23 cellular contexts compared by ENCODE assay signal in the genomic region with DNA sequence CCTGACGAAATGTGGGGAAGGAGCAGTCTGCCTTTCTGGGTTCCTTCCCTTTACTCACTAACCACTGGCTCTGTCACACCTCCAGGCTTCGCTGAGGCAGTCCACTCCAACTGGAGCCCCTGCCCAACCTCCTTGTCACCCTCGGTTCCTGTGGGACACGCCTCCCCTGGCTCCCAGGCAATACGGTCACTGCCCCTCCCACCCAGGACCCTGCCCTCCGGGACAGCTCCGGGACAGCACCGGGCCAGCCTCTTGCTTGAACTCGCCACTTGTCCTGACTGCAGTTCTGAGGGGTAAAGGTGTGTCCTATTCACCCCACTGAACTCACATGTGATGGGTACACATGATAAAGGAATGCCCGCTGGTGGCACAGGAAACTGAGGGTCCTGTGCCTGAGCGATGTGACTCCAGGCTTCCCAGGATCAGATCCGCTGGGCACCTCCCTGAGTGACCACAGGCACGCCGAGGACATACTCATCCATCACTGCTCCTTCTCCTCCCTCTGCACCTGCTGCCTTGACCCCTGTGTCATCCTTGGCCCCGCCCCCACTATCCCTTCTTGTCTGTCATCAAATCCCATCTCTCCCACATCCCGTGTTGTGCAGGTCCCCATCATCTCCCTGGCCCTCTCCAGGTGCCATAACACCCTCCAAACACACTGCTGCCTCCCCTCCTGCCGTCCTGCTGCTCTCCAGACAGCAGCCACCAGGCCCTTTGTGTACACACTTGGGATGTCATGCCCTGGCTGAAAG. TPM values are rescaled to one million over a fixed set of nuclear protein-coding genes. Genes with fewer than 3 reads are reported as not detected.
DNase-seq lines count a peak whose midpoint lies in the region; ATAC-seq, FAIRE-seq and TF ChIP-seq lines count a peak whose summit lies in the region.
"Had no signal": no experiment of that assay in that cellular context is flagged by ENCODE, and none has a peak within 500 bp of the region (broad histone marks: within the 10 kb centered on the region; RNA-seq: fewer than 3 reads in every experiment).

No MANE protein-coding gene starts in this region.

- no peaks in the 10 kb centered on the region for H3K9me3 ChIP-seq in astrocyte (ENCODE audit: insufficient read depth, low read depth, low read length)
- H3K9me3 ChIP-seq in lower lobe of right lung = no peaks in the 10 kb centered on the region
- no peaks in the 10 kb centered on the region for H3K9me3 ChIP-seq in neural progenitor cell (ENCODE audit: low read depth)
- no peaks in the 10 kb centered on the region for H3K9me3 ChIP-seq in endodermal cell (ENCODE audit: control insufficient read depth, low read length)
- H3K9me3 ChIP-seq: tibial nerve had no signal

- FAIRE-seq in astrocyte (lab: Jason Lieb, UNC) = no peak
- FAIRE-seq: colon, small intestine had no signal

- H3K4me1 Mint-ChIP-seq in astrocyte (ENCODE audit: low read depth, unreplicated experiment) = peaks cover 2% of the 10 kb centered on the region
- H3K4me1 Mint-ChIP-seq in stimulated activated effector memory CD8-positive, alpha-beta T cell treated with anti-CD3 and anti-CD28 coated beads, Interleukin-12 subunit alpha, Interleukin-12 subunit beta, amount 100 ng/mL, for 72 hours = peaks cover 10% of the 10 kb centered on the region
- H3K4me1 Mint-ChIP-seq in neural progenitor cell = peaks cover 23% of the 10 kb centered on the region
- H3K4me1 Mint-ChIP-seq in endodermal cell = no peaks in the 10 kb centered on the region
- H3K4me1 Mint-ChIP-seq: brain had no signal

- intact Hi-C loops in lower lobe of right lung (cut with DNase I) = no loop called here

- H3K4me1 ChIP-seq in astrocyte (ENCODE audit: insufficient read depth, low read length) = peaks cover 34% of the 10 kb centered on the region
- H3K4me1 ChIP-seq in lower lobe of right lung = peaks cover 24% of the 10 kb centered on the region
- H3K4me1 ChIP-seq in neural progenitor cell = no peaks in the 10 kb centered on the region
- no peaks in the 10 kb centered on the region for H3K4me1 ChIP-seq in endodermal cell (ENCODE audit: control insufficient read depth, insufficient read depth, low read length)

- no peaks in the 10 kb centered on the region for H3F3A ChIP-seq in neural progenitor cell (ENCODE audit: low read depth)

- H3K4me3 ChIP-seq in astrocyte (ENCODE audit: insufficient read depth, low read depth, low read length) (no peak overlapping the region), lower lobe of right lung (no peak overlapping the region), neural progenitor cell (no peak overlapping the region), endodermal cell (ENCODE audit: low read length) (no peak overlapping the region)
- H3K4me3 ChIP-seq: tibial nerve had no signal

- H3K27me3 ChIP-seq in astrocyte (ENCODE audit: insufficient read depth, low read length) (no peaks in the 10 kb centered on the region), lower lobe of right lung (ENCODE audit: low read depth) (no peaks in the 10 kb centered on the region), neural progenitor cell (peaks cover 20% of the 10 kb centered on the region), endodermal cell (ENCODE audit: control insufficient read depth, insufficient read depth, low read length, poor library complexity, severe bottlenecking) (peaks cover 4% of the 10 kb centered on the region)
- H3K27me3 ChIP-seq: tibial nerve had no signal

- H2AFZ ChIP-seq in astrocyte (ENCODE audit: low read depth, low read length) (no peak overlapping the region), neural progenitor cell (replicated peaks) (no peak overlapping the region)

- H3K79me2 ChIP-seq in astrocyte (ENCODE audit: insufficient read depth, low read length) = peaks cover 9% of the 10 kb centered on the region
- peaks cover 9% of the 10 kb centered on the region for H3K79me2 ChIP-seq in neural progenitor cell (ENCODE audit: low read depth)

- H3K36me3 Mint-ChIP-seq in astrocyte (ENCODE audit: low read depth, unreplicated experiment) (no peaks in the 10 kb centered on the region), neural progenitor cell (no peaks in the 10 kb centered on the region), endodermal cell (ENCODE audit: low read depth) (no peaks in the 10 kb centered on the region)
- H3K36me3 Mint-ChIP-seq in stimulated activated effector memory CD8-positive, alpha-beta T cell treated with anti-CD3 and anti-CD28 coated beads, Interleukin-12 subunit alpha, Interleukin-12 subunit beta, amount 100 ng/mL, for 72 hours = peaks cover 5% of the 10 kb centered on the region
- H3K36me3 Mint-ChIP-seq: brain; natural killer cell treated with Interleukin-12 subunit alpha and Interleukin-12 subunit beta and Interleukin-15 and Interleukin-18, amount 100 ng/mL, for 72 hours had no signal

- H3K36me3 ChIP-seq in astrocyte (ENCODE audit: insufficient read depth, low read length) (no peaks in the 10 kb centered on the region), lower lobe of right lung (no peaks in the 10 kb centered on the region), neural progenitor cell (no peaks in the 10 kb centered on the region), endodermal cell (ENCODE audit: control insufficient read depth, insufficient read depth, low read length) (no peaks in the 10 kb centered on the region)
- H3K36me3 ChIP-seq: tibial nerve, WERI-Rb-1 had no signal

- H3K9ac ChIP-seq in astrocyte (ENCODE audit: low read length) (no peak overlapping the region), neural progenitor cell (no peak overlapping the region), endodermal cell (ENCODE audit: extremely low read depth, low read length, poor library complexity, severe bottlenecking) (no peak overlapping the region)

- no peak for ATAC-seq in lower lobe of right lung
- ATAC-seq in stimulated activated effector memory CD8-positive, alpha-beta T cell treated with anti-CD3 and anti-CD28 coated beads, Interleukin-12 subunit alpha, Interleukin-12 subunit beta, amount 100 ng/mL, for 72 hours = no peak
- ATAC-seq: natural killer cell treated with Interleukin-12 subunit alpha and Interleukin-12 subunit beta and Interleukin-15 and Interleukin-18, amount 100 ng/mL, for 72 hours had no signal

- DNase-seq in NCI-H146 (lab: John Stamatoyannopoulos, UW) (peak; percentile 13), NCI-H146 treated with DMSO at 0.1 percent for 48 hours (lab: John Stamatoyannopoulos, UW; ENCODE audit: unreplicated experiment) (no peak), astrocyte (ENCODE audit: low read depth) (no peak), lower lobe of right lung (no peak), neural progenitor cell (ENCODE audit: low spot score) (no peak), OCI-M1 (lab: John Stamatoyannopoulos, UW) (no peak), endodermal cell (no peak)
- no peak for DNase-seq in stimulated activated effector memory CD8-positive, alpha-beta T cell treated with anti-CD3 and anti-CD28 coated beads, Interleukin-12 subunit alpha, Interleukin-12 subunit beta, amount 100 ng/mL, for 72 hours (ENCODE audit: low spot score in 2 of 2)
- DNase-seq: activated CD8-positive, alpha-beta memory T cell treated with anti-CD3 and anti-CD28 coated beads, Interleukin-2, amount 50 U/mL, for 4 hours; AML-193; NCI-H1436 treated with DMSO at 0.1 percent for 48 hours; NCI-H2171; NCI-H524; small intestine; stimulated activated naive CD4-positive, alpha-beta T cell treated with Interleukin-2 at 50 U/mL for 16 hours; WERI-Rb-1 had no signal

- H3K4me3 Mint-ChIP-seq in astrocyte (ENCODE audit: unreplicated experiment) (peak overlapping the region; percentile 50), neural progenitor cell (no peak overlapping the region), endodermal cell (no peak overlapping the region)
- H3K4me3 Mint-ChIP-seq in stimulated activated effector memory CD8-positive, alpha-beta T cell treated with anti-CD3 and anti-CD28 coated beads, Interleukin-12 subunit alpha, Interleukin-12 subunit beta, amount 100 ng/mL, for 72 hours = no peak overlapping the region
- H3K4me3 Mint-ChIP-seq: natural killer cell treated with Interleukin-12 subunit alpha and Interleukin-12 subunit beta and Interleukin-15 and Interleukin-18, amount 100 ng/mL, for 72 hours; T-helper 2 cell treated with Interferon-gamma antibody and Interleukin-4, amounts not matched to agents 5 μg/mL and 100 μg/mL, for 36 hours had no signal

- H3K27ac Mint-ChIP-seq in astrocyte (ENCODE audit: unreplicated experiment) (no peak overlapping the region), neural progenitor cell (no peak overlapping the region), endodermal cell (no peak overlapping the region)
- peak overlapping the region; percentile 85 for H3K27ac Mint-ChIP-seq in stimulated activated effector memory CD8-positive, alpha-beta T cell treated with anti-CD3 and anti-CD28 coated beads, Interleukin-12 subunit alpha, Interleukin-12 subunit beta, amount 100 ng/mL, for 72 hours
- H3K27ac Mint-ChIP-seq: activated T-helper 2 cell treated with anti-CD3 and anti-CD28 coated beads, Interferon-gamma antibody, Interleukin-2, Interleukin-4, amounts not matched to agents 10 μg/mL and 5 μg/mL and 100 μg/mL, durations not matched to agents 14 hours and 24 hours and 36 hours; brain; T-helper 2 cell treated with Interferon-gamma antibody and Interleukin-4, amounts not matched to agents 5 μg/mL and 100 μg/mL, for 36 hours had no signal

- 83 to 86% methylated on average over 8 to 17 of the region's 17 CpGs for WGBS in endodermal cell (ENCODE audit: insufficient coverage in 1 of 2, insufficient read length in 1 of 2), 2 experiments

- TF ChIP-seq CTCF in astrocyte (IDR thresholded peaks at IDR 0.05; ENCODE audit: insufficient read depth, low read depth, low read length) (no peak), lower lobe of right lung (IDR thresholded peaks at IDR 0.05) (no peak), neural progenitor cell (IDR thresholded peaks at IDR 0.05) (no peak), endodermal cell (conservative IDR thresholded peaks at IDR 0.05) (no peak)

- H3K4me2 ChIP-seq in astrocyte (ENCODE audit: low read length) (no peak overlapping the region), neural progenitor cell (no peak overlapping the region)

- H3K27me3 Mint-ChIP-seq in astrocyte (ENCODE audit: low read depth, unreplicated experiment) (peaks cover 15% of the 10 kb centered on the region), neural progenitor cell (ENCODE audit: insufficient read depth, low read depth) (peaks cover 2% of the 10 kb centered on the region), endodermal cell (ENCODE audit: insufficient read depth) (peaks cover 19% of the 10 kb centered on the region)

- H3K9me3 Mint-ChIP-seq in astrocyte (ENCODE audit: unreplicated experiment) (no peaks in the 10 kb centered on the region), neural progenitor cell (no peaks in the 10 kb centered on the region), endodermal cell (no peaks in the 10 kb centered on the region)
- no peaks in the 10 kb centered on the region for H3K9me3 Mint-ChIP-seq in stimulated activated effector memory CD8-positive, alpha-beta T cell treated with anti-CD3 and anti-CD28 coated beads, Interleukin-12 subunit alpha, Interleukin-12 subunit beta, amount 100 ng/mL, for 72 hours
- H3K9me3 Mint-ChIP-seq: brain; natural killer cell treated with Interleukin-12 subunit alpha and Interleukin-12 subunit beta and Interleukin-15 and Interleukin-18, amount 100 ng/mL, for 72 hours had no signal

- H3K27ac ChIP-seq in astrocyte (ENCODE audit: low read depth, low read length) = no peak overlapping the region
- peak overlapping the region; percentile 65 for H3K27ac ChIP-seq in lower lobe of right lung
- no peak overlapping the region for H3K27ac ChIP-seq in neural progenitor cell
- H3K27ac ChIP-seq in endodermal cell (ENCODE audit: low read depth, low read length) = no peak overlapping the region
- H3K27ac ChIP-seq: 22Rv1, WERI-Rb-1 had no signal

- H4K20me1 ChIP-seq in astrocyte (ENCODE audit: insufficient read depth, low read length) (peaks cover 2% of the 10 kb centered on the region), neural progenitor cell (ENCODE audit: low read depth) (peaks cover 2% of the 10 kb centered on the region)

RNA-seq across cellular contexts. Expression of a gene that starts 7.9 kb away (rescaled TPM):
- total RNA-seq in astrocyte = 4.6 and 4.8 TPM in 2 replicates
- 10.8 TPM for total RNA-seq in lower lobe of right lung
- 1.6 and 6.6 TPM in 2 replicates for total RNA-seq in neural progenitor cell (ENCODE audit: low replicate concordance)
- 1 to 10 TPM; 1.5 to 5.1 TPM for total RNA-seq in endodermal cell
- polyA plus RNA-seq in endodermal cell (2013, experiment 1 of 2) = 2.6 TPM
- polyA plus RNA-seq in endodermal cell (2013, experiment 2 of 2) = 3.0 TPM

RNA-seq across cellular contexts. Expression of a gene that starts 55.0 kb away (rescaled TPM):
- total RNA-seq in astrocyte = 7.8 and 7.9 TPM in 2 replicates
- 3.8 TPM for total RNA-seq in lower lobe of right lung
- total RNA-seq in neural progenitor cell (ENCODE audit: low replicate concordance) = 0.43 and 0.90 TPM in 2 replicates
- total RNA-seq in endodermal cell = 1 to 10 TPM; 2.2 to 4.9 TPM
- polyA plus RNA-seq in endodermal cell (2013, experiment 1 of 2) = 2.0 TPM
- polyA plus RNA-seq in endodermal cell (2013, experiment 2 of 2) = 2.1 TPM
